In the genomic region with DNA sequence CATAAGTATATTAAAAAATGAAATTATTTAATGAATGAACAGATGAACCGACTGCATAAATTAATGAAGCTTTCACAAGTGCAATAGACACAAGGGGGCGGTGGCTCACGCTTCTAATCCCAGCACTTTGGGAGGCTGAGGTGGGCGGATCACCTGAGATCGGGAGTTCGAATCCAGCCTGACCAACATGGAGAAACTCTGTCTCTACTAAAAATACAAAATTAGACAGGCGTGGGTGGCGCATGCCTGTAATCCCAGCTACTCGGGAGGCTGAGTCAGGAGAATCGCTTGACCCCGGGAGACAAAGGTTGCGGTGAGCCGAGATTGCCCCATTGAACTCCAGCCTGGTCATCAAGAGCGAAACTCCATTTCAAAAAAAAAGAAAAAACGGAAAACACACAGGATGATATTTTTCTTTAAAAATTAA, we compare ENCODE assay signal across 2 cellular contexts.
TF ChIP-seq lines count a peak whose summit lies in the region.
"Not testable (repeated sequence)": the region's sequence is repeated elsewhere in the genome, so short reads cannot be mapped to it uniquely, and the experiment has no call there.

No MANE protein-coding gene starts in this region.

TF ChIP-seq in HEK293, 187 proteins besides CTCF, POLR2A, EP300 and RAD21 (continued from another document):
- peak; percentile 82 for TF ChIP-seq ZFHX2 (tag by site-specific recombination; conservative IDR thresholded peaks at IDR 0.05)
- TF ChIP-seq, protein P1, sequence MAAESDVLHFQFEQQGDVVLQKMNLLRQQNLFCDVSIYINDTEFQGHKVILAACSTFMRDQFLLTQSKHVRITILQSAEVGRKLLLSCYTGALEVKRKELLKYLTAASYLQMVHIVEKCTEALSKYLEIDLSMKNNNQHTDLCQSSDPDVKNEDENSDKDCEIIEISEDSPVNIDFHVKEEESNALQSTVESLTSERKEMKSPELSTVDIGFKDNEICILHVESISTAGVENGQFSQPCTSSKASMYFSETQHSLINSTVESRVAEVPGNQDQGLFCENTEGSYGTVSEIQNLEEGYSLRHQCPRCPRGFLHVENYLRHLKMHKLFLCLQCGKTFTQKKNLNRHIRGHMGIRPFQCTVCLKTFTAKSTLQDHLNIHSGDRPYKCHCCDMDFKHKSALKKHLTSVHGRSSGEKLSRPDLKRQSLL (tag by site-specific recombination; IDR thresholded peaks at IDR 0.05), result peak; percentile 64; the same call in 1 of the 2 replicates
- TF ChIP-seq, protein P2, sequence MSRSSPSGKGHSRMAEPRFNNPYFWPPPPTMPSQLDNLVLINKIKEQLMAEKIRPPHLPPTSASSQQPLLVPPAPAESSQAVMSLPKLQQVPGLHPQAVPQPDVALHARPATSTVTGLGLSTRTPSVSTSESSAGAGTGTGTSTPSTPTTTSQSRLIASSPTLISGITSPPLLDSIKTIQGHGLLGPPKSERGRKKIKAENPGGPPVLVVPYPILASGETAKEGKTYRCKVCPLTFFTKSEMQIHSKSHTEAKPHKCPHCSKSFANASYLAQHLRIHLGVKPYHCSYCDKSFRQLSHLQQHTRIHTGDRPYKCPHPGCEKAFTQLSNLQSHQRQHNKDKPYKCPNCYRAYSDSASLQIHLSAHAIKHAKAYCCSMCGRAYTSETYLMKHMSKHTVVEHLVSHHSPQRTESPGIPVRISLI (tag by site-specific recombination; IDR thresholded peaks at IDR 0.05), result peak; percentile 95; the same call in 1 of the 2 replicates
- TF ChIP-seq KLF7 (tag by site-specific recombination; IDR thresholded peaks at IDR 0.05; ENCODE audit: borderline replicate concordance), result peak; percentile 80; the same call in 1 of the 2 replicates
- peak; percentile 48 for TF ChIP-seq ZNF654 (tag by site-specific recombination; IDR thresholded peaks at IDR 0.05; ENCODE audit: low read depth)

TF ChIP-seq in K562, 482 proteins besides CTCF, POLR2A, EP300 and RAD21 (continued from another document):
- TF ChIP-seq CTBP1 (IDR thresholded peaks at IDR 0.05; ENCODE audit: borderline replicate concordance) (peak; percentile 13; the same call in 1 of the 2 replicates), ZNF175 (CRISPR knock-in tag; IDR thresholded peaks at IDR 0.05; ENCODE audit: low read depth) (0 out of 2 replicates have a peak, but pooled peaks have one; percentile 53), CC2D1A (IDR thresholded peaks at IDR 0.05) (peak; percentile 66), MAZ (CRISPR knock-in tag; conservative IDR thresholded peaks at IDR 0.05 in 1 of 2, IDR thresholded peaks at IDR 0.05 in 1 of 2) (peak in 1 of 2 experiments; percentile 40; a peak in 2 of 4 replicates), C11orf30 (IDR thresholded peaks at IDR 0.05; ENCODE audit: low read depth) (peak; percentile 59), TBP (optimal IDR thresholded peaks at IDR 0.05; ENCODE audit: low read depth, low read length) (peak; percentile 25), MAFG (tag; conservative IDR thresholded peaks at IDR 0.05) (0 out of 2 replicates have a peak, but pooled peaks have one; percentile 38), STAG1 (CRISPR knock-in tag; IDR thresholded peaks at IDR 0.05; ENCODE audit: borderline replicate concordance) (peak; percentile 16; the same call in 1 of the 2 replicates), FOSL1 (tag; conservative IDR thresholded peaks at IDR 0.05) (0 out of 2 replicates have a peak, but pooled peaks have one; percentile 0), ZNF24 (IDR thresholded peaks at IDR 0.05) (peak; percentile 86), EGR1 (conservative IDR thresholded peaks at IDR 0.05) (peak; percentile 98), YY1 (IDR thresholded peaks at IDR 0.05; ENCODE audit: borderline replicate concordance in 1 of 3, control insufficient read depth in 1 of 3, extremely low read depth in 1 of 3, insufficient read depth in 3 of 3, insufficient read length in 1 of 3, insufficient replicate concordance in 2 of 3, low read depth in 1 of 3, low read length in 2 of 3) (peak in 1 of 3 experiments; percentile 30), ZNF316 (IDR thresholded peaks at IDR 0.05) (peak; percentile 71), NRF1 (conservative IDR thresholded peaks at IDR 0.05 in 1 of 2, IDR thresholded peaks at IDR 0.05 in 1 of 2) (peak; percentile 59 to 66), NCOR1 (IDR thresholded peaks at IDR 0.05) (peak; percentile 50; the same call in 1 of the 2 replicates), FOXM1 (IDR thresholded peaks at IDR 0.05; ENCODE audit: low read depth) (0 out of 2 replicates have a peak, but pooled peaks have one; percentile 32), STAT5A (IDR thresholded peaks at IDR 0.05; ENCODE audit: borderline replicate concordance, low read length) (0 out of 2 replicates have a peak, but pooled peaks have one; percentile 1), TEAD4 (IDR thresholded peaks at IDR 0.05; ENCODE audit: low read length) (peak; percentile 29; the same call in 1 of the 2 replicates), GTF2E2 (tag; IDR thresholded peaks at IDR 0.05) (0 out of 2 replicates have a peak, but pooled peaks have one; percentile 23), SMC3 (conservative IDR thresholded peaks at IDR 0.05; ENCODE audit: insufficient read depth, low read depth, low read length) (0 out of 2 replicates have a peak, but pooled peaks have one; percentile 35), ADNP (tag; IDR thresholded peaks at IDR 0.05) (peak; percentile 99), KAT7 (CRISPR knock-in tag; IDR thresholded peaks at IDR 0.05; ENCODE audit: borderline replicate concordance) (0 out of 2 replicates have a peak, but pooled peaks have one; percentile 67), KDM1A (IDR thresholded peaks at IDR 0.05) (peak; percentile 96 to 97), DPF2 (IDR thresholded peaks at IDR 0.05) (peak; percentile 21; the same call in 1 of the 2 replicates), SMARCA4 (IDR thresholded peaks at IDR 0.05) (peak; percentile 35; the same call in 1 of the 2 replicates), KLF13 (tag; IDR thresholded peaks at IDR 0.05; ENCODE audit: borderline replicate concordance, low read depth) (peak; percentile 94; the same call in 1 of the 2 replicates), JUND (IDR thresholded peaks at IDR 0.05; ENCODE audit: borderline replicate concordance, low read depth, low read length) (0 out of 2 replicates have a peak, but pooled peaks have one; percentile 20)
- TF ChIP-seq, protein P3, sequence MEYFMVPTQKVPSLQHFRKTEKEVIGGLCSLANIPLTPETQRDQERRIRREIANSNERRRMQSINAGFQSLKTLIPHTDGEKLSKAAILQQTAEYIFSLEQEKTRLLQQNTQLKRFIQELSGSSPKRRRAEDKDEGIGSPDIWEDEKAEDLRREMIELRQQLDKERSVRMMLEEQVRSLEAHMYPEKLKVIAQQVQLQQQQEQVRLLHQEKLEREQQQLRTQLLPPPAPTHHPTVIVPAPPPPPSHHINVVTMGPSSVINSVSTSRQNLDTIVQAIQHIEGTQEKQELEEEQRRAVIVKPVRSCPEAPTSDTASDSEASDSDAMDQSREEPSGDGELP (CRISPR knock-in tag; IDR thresholded peaks at IDR 0.05; ENCODE audit: borderline replicate concordance), result peak; percentile 57
- TF ChIP-seq FOXM1 (CRISPR knock-in tag; IDR thresholded peaks at IDR 0.05; ENCODE audit: low read depth); TEAD4 (CRISPR knock-in tag; IDR thresholded peaks at IDR 0.05; ENCODE audit: borderline replicate concordance); JUND (tag; IDR thresholded peaks at IDR 0.05; ENCODE audit: borderline replicate concordance, low read depth, low read length): not testable (repeated sequence)
- TF ChIP-seq, protein P4, sequence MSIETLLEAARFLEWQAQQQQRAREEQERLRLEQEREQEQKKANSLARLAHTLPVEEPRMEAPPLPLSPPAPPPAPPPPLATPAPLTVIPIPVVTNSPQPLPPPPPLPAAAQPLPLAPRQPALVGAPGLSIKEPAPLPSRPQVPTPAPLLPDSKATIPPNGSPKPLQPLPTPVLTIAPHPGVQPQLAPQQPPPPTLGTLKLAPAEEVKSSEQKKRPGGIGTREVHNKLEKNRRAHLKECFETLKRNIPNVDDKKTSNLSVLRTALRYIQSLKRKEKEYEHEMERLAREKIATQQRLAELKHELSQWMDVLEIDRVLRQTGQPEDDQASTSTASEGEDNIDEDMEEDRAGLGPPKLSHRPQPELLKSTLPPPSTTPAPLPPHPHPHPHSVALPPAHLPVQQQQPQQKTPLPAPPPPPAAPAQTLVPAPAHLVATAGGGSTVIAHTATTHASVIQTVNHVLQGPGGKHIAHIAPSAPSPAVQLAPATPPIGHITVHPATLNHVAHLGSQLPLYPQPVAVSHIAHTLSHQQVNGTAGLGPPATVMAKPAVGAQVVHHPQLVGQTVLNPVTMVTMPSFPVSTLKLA (conservative IDR thresholded peaks at IDR 0.05), result peak in 1 of 2 experiments; percentile 32; a peak in 1 of 4 replicates
- TF ChIP-seq, protein P5, sequence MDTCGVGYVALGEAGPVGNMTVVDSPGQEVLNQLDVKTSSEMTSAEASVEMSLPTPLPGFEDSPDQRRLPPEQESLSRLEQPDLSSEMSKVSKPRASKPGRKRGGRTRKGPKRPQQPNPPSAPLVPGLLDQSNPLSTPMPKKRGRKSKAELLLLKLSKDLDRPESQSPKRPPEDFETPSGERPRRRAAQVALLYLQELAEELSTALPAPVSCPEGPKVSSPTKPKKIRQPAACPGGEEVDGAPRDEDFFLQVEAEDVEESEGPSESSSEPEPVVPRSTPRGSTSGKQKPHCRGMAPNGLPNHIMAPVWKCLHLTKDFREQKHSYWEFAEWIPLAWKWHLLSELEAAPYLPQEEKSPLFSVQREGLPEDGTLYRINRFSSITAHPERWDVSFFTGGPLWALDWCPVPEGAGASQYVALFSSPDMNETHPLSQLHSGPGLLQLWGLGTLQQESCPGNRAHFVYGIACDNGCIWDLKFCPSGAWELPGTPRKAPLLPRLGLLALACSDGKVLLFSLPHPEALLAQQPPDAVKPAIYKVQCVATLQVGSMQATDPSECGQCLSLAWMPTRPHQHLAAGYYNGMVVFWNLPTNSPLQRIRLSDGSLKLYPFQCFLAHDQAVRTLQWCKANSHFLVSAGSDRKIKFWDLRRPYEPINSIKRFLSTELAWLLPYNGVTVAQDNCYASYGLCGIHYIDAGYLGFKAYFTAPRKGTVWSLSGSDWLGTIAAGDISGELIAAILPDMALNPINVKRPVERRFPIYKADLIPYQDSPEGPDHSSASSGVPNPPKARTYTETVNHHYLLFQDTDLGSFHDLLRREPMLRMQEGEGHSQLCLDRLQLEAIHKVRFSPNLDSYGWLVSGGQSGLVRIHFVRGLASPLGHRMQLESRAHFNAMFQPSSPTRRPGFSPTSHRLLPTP (IDR thresholded peaks at IDR 0.05; ENCODE audit: borderline replicate concordance, extremely low read depth, insufficient read length), result peak; percentile 87
- TF ChIP-seq, protein P6, sequence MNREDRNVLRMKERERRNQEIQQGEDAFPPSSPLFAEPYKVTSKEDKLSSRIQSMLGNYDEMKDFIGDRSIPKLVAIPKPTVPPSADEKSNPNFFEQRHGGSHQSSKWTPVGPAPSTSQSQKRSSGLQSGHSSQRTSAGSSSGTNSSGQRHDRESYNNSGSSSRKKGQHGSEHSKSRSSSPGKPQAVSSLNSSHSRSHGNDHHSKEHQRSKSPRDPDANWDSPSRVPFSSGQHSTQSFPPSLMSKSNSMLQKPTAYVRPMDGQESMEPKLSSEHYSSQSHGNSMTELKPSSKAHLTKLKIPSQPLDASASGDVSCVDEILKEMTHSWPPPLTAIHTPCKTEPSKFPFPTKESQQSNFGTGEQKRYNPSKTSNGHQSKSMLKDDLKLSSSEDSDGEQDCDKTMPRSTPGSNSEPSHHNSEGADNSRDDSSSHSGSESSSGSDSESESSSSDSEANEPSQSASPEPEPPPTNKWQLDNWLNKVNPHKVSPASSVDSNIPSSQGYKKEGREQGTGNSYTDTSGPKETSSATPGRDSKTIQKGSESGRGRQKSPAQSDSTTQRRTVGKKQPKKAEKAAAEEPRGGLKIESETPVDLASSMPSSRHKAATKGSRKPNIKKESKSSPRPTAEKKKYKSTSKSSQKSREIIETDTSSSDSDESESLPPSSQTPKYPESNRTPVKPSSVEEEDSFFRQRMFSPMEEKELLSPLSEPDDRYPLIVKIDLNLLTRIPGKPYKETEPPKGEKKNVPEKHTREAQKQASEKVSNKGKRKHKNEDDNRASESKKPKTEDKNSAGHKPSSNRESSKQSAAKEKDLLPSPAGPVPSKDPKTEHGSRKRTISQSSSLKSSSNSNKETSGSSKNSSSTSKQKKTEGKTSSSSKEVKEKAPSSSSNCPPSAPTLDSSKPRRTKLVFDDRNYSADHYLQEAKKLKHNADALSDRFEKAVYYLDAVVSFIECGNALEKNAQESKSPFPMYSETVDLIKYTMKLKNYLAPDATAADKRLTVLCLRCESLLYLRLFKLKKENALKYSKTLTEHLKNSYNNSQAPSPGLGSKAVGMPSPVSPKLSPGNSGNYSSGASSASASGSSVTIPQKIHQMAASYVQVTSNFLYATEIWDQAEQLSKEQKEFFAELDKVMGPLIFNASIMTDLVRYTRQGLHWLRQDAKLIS (CRISPR knock-in tag; IDR thresholded peaks at IDR 0.05), result 0 out of 2 replicates have a peak, but pooled peaks have one; percentile 27
- TF ChIP-seq, protein P7, sequence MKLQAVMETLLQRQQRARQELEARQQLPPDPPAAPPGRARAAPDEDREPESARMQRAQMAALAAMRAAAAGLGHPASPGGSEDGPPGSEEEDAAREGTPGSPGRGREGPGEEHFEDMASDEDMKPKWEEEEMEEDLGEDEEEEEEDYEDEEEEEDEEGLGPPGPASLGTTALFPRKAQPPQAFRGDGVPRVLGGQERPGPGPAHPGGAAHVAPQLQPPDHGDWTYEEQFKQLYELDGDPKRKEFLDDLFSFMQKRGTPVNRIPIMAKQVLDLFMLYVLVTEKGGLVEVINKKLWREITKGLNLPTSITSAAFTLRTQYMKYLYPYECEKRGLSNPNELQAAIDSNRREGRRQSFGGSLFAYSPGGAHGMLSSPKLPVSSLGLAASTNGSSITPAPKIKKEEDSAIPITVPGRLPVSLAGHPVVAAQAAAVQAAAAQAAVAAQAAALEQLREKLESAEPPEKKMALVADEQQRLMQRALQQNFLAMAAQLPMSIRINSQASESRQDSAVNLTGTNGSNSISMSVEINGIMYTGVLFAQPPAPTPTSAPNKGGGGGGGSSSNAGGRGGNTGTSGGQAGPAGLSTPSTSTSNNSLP (IDR thresholded peaks at IDR 0.05; ENCODE audit: borderline replicate concordance, low read depth, low read length), result peak; percentile 86
- TF ChIP-seq, protein P8, sequence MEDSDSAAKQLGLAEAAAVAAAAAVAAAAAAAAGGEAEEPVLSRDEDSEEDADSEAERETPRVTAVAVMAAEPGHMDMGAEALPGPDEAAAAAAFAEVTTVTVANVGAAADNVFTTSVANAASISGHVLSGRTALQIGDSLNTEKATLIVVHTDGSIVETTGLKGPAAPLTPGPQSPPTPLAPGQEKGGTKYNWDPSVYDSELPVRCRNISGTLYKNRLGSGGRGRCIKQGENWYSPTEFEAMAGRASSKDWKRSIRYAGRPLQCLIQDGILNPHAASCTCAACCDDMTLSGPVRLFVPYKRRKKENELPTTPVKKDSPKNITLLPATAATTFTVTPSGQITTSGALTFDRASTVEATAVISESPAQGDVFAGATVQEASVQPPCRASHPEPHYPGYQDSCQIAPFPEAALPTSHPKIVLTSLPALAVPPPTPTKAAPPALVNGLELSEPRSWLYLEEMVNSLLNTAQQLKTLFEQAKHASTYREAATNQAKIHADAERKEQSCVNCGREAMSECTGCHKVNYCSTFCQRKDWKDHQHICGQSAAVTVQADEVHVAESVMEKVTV (CRISPR knock-in tag; IDR thresholded peaks at IDR 0.05), result peak; percentile 38; the same call in 1 of the 2 replicates
